In genomic region chr2:212007972-212008371, GRCh38 we compare ENCODE assay signal across 25 cellular contexts.
A peak's percentile ranks its signal among the peaks of the same experiment; 100 is the strongest.
DNase-seq lines count a peak whose midpoint lies in the region; ATAC-seq, FAIRE-seq and TF ChIP-seq lines count a peak whose summit lies in the region.
"Had no signal": no experiment of that assay in that cellular context is flagged by ENCODE, and none has a peak within 500 bp of the region (broad histone marks: within the 10 kb centered on the region; RNA-seq: fewer than 3 reads in every experiment).

No MANE protein-coding gene starts in this region.

- no peak for TF ChIP-seq EP300 in A549 (IDR thresholded peaks at IDR 0.05)

- H4K20me1 ChIP-seq in MM.1S (ENCODE audit: insufficient read depth, low read length), result no peaks in the 10 kb centered on the region
- H4K20me1 ChIP-seq: BLaER1 had no signal

- FAIRE-seq in A549 (lab: Jason Lieb, UNC), result no peak
- FAIRE-seq: GM12878, GM12892, GM18507 had no signal

- POLR2A ChIA-PET in A549 (lab: Yijun Ruan, JAX), result no interaction called here

- DNase-seq in NCI-H446 treated with DMSO at 0.1 percent for 48 hours (lab: John Stamatoyannopoulos, UW) (peak; percentile 70), NCI-H446 (lab: John Stamatoyannopoulos, UW) (no peak), A549 (ENCODE audit: low read depth in 1 of 2, low spot score in 1 of 2) (no peak), NCI-H1694 (lab: John Stamatoyannopoulos, UW) (peak; percentile 27), MM.1S (no peak), T-helper 2 cell (no peak)
- DNase-seq: ACHN; BE2C; C1 segment of cervical spinal cord; CD4-positive, alpha-beta memory T cell; CD4-positive, CD25-positive, alpha-beta regulatory T cell; CD8-positive, alpha-beta memory T cell; COR-L47; DMS 273 treated with DMSO at 0.1 percent for 48 hours; DMS153; DMS53; DMS79; DND-41; EL; GDM1 had no signal

- TF ChIP-seq POLR2A in A549 (IDR thresholded peaks at IDR 0.05; ENCODE audit: low read length), result no peak

- TF ChIP-seq RAD21 in A549 (conservative IDR thresholded peaks at IDR 0.05 in 1 of 2, IDR thresholded peaks at IDR 0.05 in 1 of 2), result no peak

- no peaks in the 10 kb centered on the region for H3K9me2 ChIP-seq in MM.1S (replicated peaks; ENCODE audit: insufficient read depth, low read length)

- no peak for ATAC-seq in A549
- ATAC-seq: GM12878 had no signal

- H3K27ac ChIP-seq in A549 (no peak overlapping the region), MM.1S (ENCODE audit: low read length) (no peak overlapping the region)
- H3K27ac ChIP-seq: 22Rv1, BLaER1 had no signal

- H3K9me3 ChIP-seq in A549 (no peaks in the 10 kb centered on the region), MM.1S (replicated peaks; ENCODE audit: insufficient read depth, low read length) (no peaks in the 10 kb centered on the region)
- H3K9me3 ChIP-seq: BE2C, BLaER1 had no signal

- no peaks in the 10 kb centered on the region for H3K79me2 ChIP-seq in MM.1S (ENCODE audit: low read length)

- H3K4me1 ChIP-seq in A549 (no peaks in the 10 kb centered on the region), MM.1S (ENCODE audit: low read length) (peaks cover 11% of the 10 kb centered on the region)
- H3K4me1 ChIP-seq: BE2C, BLaER1 had no signal

- H2AFZ ChIP-seq in MM.1S (ENCODE audit: low read length), result no peak overlapping the region

- H3K4me3 ChIP-seq in A549 (no peak overlapping the region), MM.1S (ENCODE audit: low read length) (no peak overlapping the region)
- H3K4me3 ChIP-seq: BLaER1, GM12878 had no signal

- H3K27me3 ChIP-seq in MM.1S (replicated peaks; ENCODE audit: insufficient read depth, low read length), result no peaks in the 10 kb centered on the region
- H3K27me3 ChIP-seq: BE2C, BLaER1 had no signal

- H3K36me3 ChIP-seq in MM.1S (replicated peaks; ENCODE audit: insufficient read depth, low read length), result no peaks in the 10 kb centered on the region
- H3K36me3 ChIP-seq: BE2C, BLaER1 had no signal

- H3K4me2 ChIP-seq in A549 (no peak overlapping the region), MM.1S (ENCODE audit: low read depth, low read length) (no peak overlapping the region)
- H3K4me2 ChIP-seq: BLaER1 had no signal

- no peak for TF ChIP-seq CTCF in A549 (IDR thresholded peaks at IDR 0.05)
- TF ChIP-seq CTCF in MM.1S (IDR thresholded peaks at IDR 0.05; ENCODE audit: low read length), result no peak

- CTCF ChIA-PET in A549 (lab: Yijun Ruan, JAX), result no interaction called here

- no peaks in the 10 kb centered on the region for H3F3A ChIP-seq in MM.1S (ENCODE audit: insufficient read depth, low read length)

- H3K9ac ChIP-seq in MM.1S (ENCODE audit: low read length), result no peak overlapping the region
- H3K9ac ChIP-seq: BLaER1 had no signal

- whole genome bisulfite sequencing in A549 (ENCODE audit: missing lambda C conversion rate), result 12% methylated on average over 3 of the region's 3 CpGs

TF ChIP-seq in A549, 52 proteins besides CTCF, POLR2A, EP300 and RAD21:
- TF ChIP-seq CHD4 (IDR thresholded peaks at IDR 0.05; ENCODE audit: borderline replicate concordance), result no peak
- peak; percentile 26 for TF ChIP-seq MAFK (IDR thresholded peaks at IDR 0.05; ENCODE audit: partially characterized antibody)
- no peak for TF ChIP-seq KDM5A (IDR thresholded peaks at IDR 0.05)
- TF ChIP-seq CBX8 (IDR thresholded peaks at IDR 0.05), result no peak
- TF ChIP-seq RARB (CRISPR knock-in tag; IDR thresholded peaks at IDR 0.05), result no peak

Comparison
In these comparisons a context has a peak if more than half of its experiments do, and no peak if none do; other contexts are left out.
1. DNase-seq: peak in NCI-H446 treated with DMSO at 0.1 percent for 48 hours (single experiment) and NCI-H1694 (single experiment); none in NCI-H446 (0 of 2), A549 (0 of 2), MM.1S (single experiment) and T-helper 2 cell (0 of 5).